8 cellular contexts compared by ENCODE assay signal in genomic region chr3:45011756-45012441, GRCh38. TPM values are rescaled to one million over a fixed set of nuclear protein-coding genes. Genes with fewer than 3 reads are reported as not detected.
DNase-seq lines count a peak whose midpoint lies in the region; TF ChIP-seq lines count a peak whose summit lies in the region.

No MANE protein-coding gene starts in this region.

- H3K4me3 ChIP-seq in BLaER1, result no peak overlapping the region
- no peak overlapping the region for H3K4me3 ChIP-seq in MM.1S (ENCODE audit: low read length)

- H3K36me3 ChIP-seq in BLaER1, result peaks cover 95% of the 10 kb centered on the region
- H3K36me3 ChIP-seq in MM.1S (replicated peaks; ENCODE audit: insufficient read depth, low read length), result no peaks in the 10 kb centered on the region

- H3K27me3 ChIP-seq in BLaER1 (no peaks in the 10 kb centered on the region), MM.1S (replicated peaks; ENCODE audit: insufficient read depth, low read length) (no peaks in the 10 kb centered on the region)

- H2AFZ ChIP-seq in MM.1S (ENCODE audit: low read length), result no peak overlapping the region

- no peaks in the 10 kb centered on the region for H4K20me1 ChIP-seq in BLaER1
- no peaks in the 10 kb centered on the region for H4K20me1 ChIP-seq in MM.1S (ENCODE audit: insufficient read depth, low read length)

- H3K4me2 ChIP-seq in BLaER1, result peak overlapping the region; percentile 35; the same call in 1 of the 2 replicates
- H3K4me2 ChIP-seq in MM.1S (ENCODE audit: low read depth, low read length), result peak overlapping the region; percentile 27; the same call in 1 of the 2 replicates

- H3K27ac ChIP-seq in BLaER1 (0 out of 2 replicates have a peak overlapping the region, but pooled peaks have one; percentile 23), MM.1S (ENCODE audit: low read length) (peak overlapping the region; percentile 72; the same call in 1 of the 2 replicates)

- DNase-seq in MM.1S (peak; percentile 67), dermis blood vessel endothelial cell (peak; percentile 92), mucosa of gallbladder (ENCODE audit: low spot score) (peak; percentile 68), SK-N-DZ (ENCODE audit: low spot score) (no peak), NCI-H1048 (lab: John Stamatoyannopoulos, UW) (no peak), T-helper 9 cell (no peak)
- no peak for DNase-seq in stimulated activated naive CD4-positive, alpha-beta T cell treated with Interleukin-2 at 50 U/mL for 16 hours (lab: John Stamatoyannopoulos, UW)

- H3K9ac ChIP-seq in BLaER1, result no peak overlapping the region
- no peak overlapping the region; the same call in 1 of the 2 replicates for H3K9ac ChIP-seq in MM.1S (ENCODE audit: low read length)

- no peaks in the 10 kb centered on the region for H3K9me3 ChIP-seq in BLaER1
- no peaks in the 10 kb centered on the region for H3K9me3 ChIP-seq in MM.1S (replicated peaks; ENCODE audit: insufficient read depth, low read length)

- H3K79me2 ChIP-seq in MM.1S (ENCODE audit: low read length), result no peaks in the 10 kb centered on the region

- H3K9me2 ChIP-seq in MM.1S (replicated peaks; ENCODE audit: insufficient read depth, low read length), result no peaks in the 10 kb centered on the region

- H3K4me1 ChIP-seq in BLaER1, result peaks cover 13% of the 10 kb centered on the region
- H3K4me1 ChIP-seq in MM.1S (ENCODE audit: low read length), result peaks cover 27% of the 10 kb centered on the region

- TF ChIP-seq CTCF in MM.1S (IDR thresholded peaks at IDR 0.05; ENCODE audit: low read length), result no peak

- H3F3A ChIP-seq in MM.1S (ENCODE audit: insufficient read depth, low read length), result peaks cover 16% of the 10 kb centered on the region

RNA-seq across cellular contexts. Expression of gene CLEC3B, which starts 14.2 kb away (rescaled TPM):
- 0.88 and 6.3 TPM in 2 replicates for total RNA-seq in dermis blood vessel endothelial cell
- 42.9 TPM for total RNA-seq in mucosa of gallbladder
- polyA plus RNA-seq in SK-N-DZ (2014; cell fraction: cytosol; rRNA removed), result not detected in 2 replicates
- polyA plus RNA-seq in SK-N-DZ (2014; cell fraction: nucleus; rRNA removed), result not detected in 2 replicates

RNA-seq across cellular contexts. Expression of gene EXOSC7, which starts 35.9 kb away (rescaled TPM):
- 39.1 and 50.4 TPM in 2 replicates for total RNA-seq in dermis blood vessel endothelial cell
- total RNA-seq in mucosa of gallbladder, result 24.7 TPM
- 70.5 and 77.0 TPM in 2 replicates for polyA plus RNA-seq in SK-N-DZ (2014; cell fraction: cytosol; rRNA removed)
- 49.7 and 65.4 TPM in 2 replicates for polyA plus RNA-seq in SK-N-DZ (2014; cell fraction: nucleus; rRNA removed)

RNA-seq across cellular contexts. Expression of gene ZDHHC3, which starts 35.9 kb away (rescaled TPM):
- total RNA-seq in dermis blood vessel endothelial cell, result 69.4 and 98.2 TPM in 2 replicates
- total RNA-seq in mucosa of gallbladder, result 72.4 TPM
- 24.1 and 26.5 TPM in 2 replicates for polyA plus RNA-seq in SK-N-DZ (2014; cell fraction: cytosol; rRNA removed)
- 26.0 and 47.5 TPM in 2 replicates for polyA plus RNA-seq in SK-N-DZ (2014; cell fraction: nucleus; rRNA removed)

Comparison
In these comparisons a context has a peak if more than half of its experiments do, and no peak if none do; other contexts are left out.
1. DNase-seq: peak in MM.1S (single experiment), dermis blood vessel endothelial cell (single experiment) and mucosa of gallbladder (single experiment); none in SK-N-DZ (single experiment), NCI-H1048 (single experiment), T-helper 9 cell (single experiment) and stimulated activated naive CD4-positive, alpha-beta T cell treated with Interleukin-2 at 50 U/mL for 16 hours (single experiment).